ENCODE assay signal across 8 cellular contexts in genomic region chr22:41445171-41446056, GRCh38. TPM values are rescaled to one million over a fixed set of nuclear protein-coding genes. Genes with fewer than 3 reads are reported as not detected.
DNase-seq lines count a peak whose midpoint lies in the region; ATAC-seq and TF ChIP-seq lines count a peak whose summit lies in the region.

No MANE protein-coding gene starts in this region.

- peaks cover 44 to 54% (median 49%) of the 10 kb centered on the region in 10 experiments for H3K4me1 ChIP-seq in BLaER1 treated with 17β-estradiol and CSF1 and Interleukin-3, amounts not matched to agents 10 nM and 100 nM

- TF ChIP-seq POLR2A in lower leg skin (IDR thresholded peaks at IDR 0.05) = no peak

- ATAC-seq in HG02884 (IDR thresholded peaks at IDR 0.05; ENCODE audit: unreplicated experiment) = no peak

- peak overlapping the region; percentile 81 to 100 (median 96) for H3K4me2 ChIP-seq in BLaER1 treated with 17β-estradiol and CSF1 and Interleukin-3, amounts not matched to agents 10 nM and 100 nM
- H3K4me2 ChIP-seq in SU-DHL-6 (ENCODE audit: low read depth, low read length, poor library complexity, severe bottlenecking) = peak overlapping the region; percentile 99

- H3K9me3 ChIP-seq in BLaER1 treated with 17β-estradiol and CSF1 and Interleukin-3, amounts not matched to agents 10 nM and 100 nM (replicated peaks in 1 of 11) = no peaks in the 10 kb centered on the region
- H3K9me3 ChIP-seq in SU-DHL-6 (ENCODE audit: insufficient read depth, low read length) = no peaks in the 10 kb centered on the region

- H2AFZ ChIP-seq in SU-DHL-6 (ENCODE audit: low read depth, low read length, severe bottlenecking) = no peak overlapping the region

- peaks cover 26 to 37% (median 35%) of the 10 kb centered on the region in 11 experiments for H3K36me3 ChIP-seq in BLaER1 treated with 17β-estradiol and CSF1 and Interleukin-3, amounts not matched to agents 10 nM and 100 nM
- H3K36me3 ChIP-seq in SU-DHL-6 (ENCODE audit: low read length) = no peaks in the 10 kb centered on the region

- peaks cover 41% of the 10 kb centered on the region for H3F3A ChIP-seq in SU-DHL-6 (ENCODE audit: insufficient read depth)

- peak overlapping the region; percentile 88 to 99 (median 96) for H3K4me3 ChIP-seq in BLaER1 treated with 17β-estradiol and CSF1 and Interleukin-3, amounts not matched to agents 10 nM and 100 nM
- H3K4me3 ChIP-seq in HFF-Myc (replicated peaks; ENCODE audit: low read depth, low read length) = peak overlapping the region; percentile 98
- H3K4me3 ChIP-seq in SU-DHL-6 (ENCODE audit: insufficient read depth, low read length, poor library complexity, severe bottlenecking) = peak overlapping the region; percentile 98
- H3K4me3 ChIP-seq in lower leg skin (ENCODE audit: low read depth, poor library complexity, severe bottlenecking) = peak overlapping the region; percentile 97

- peak overlapping the region; percentile 89 to 98 (median 95) for H3K27ac ChIP-seq in BLaER1 treated with 17β-estradiol and CSF1 and Interleukin-3, amounts not matched to agents 10 nM and 100 nM
- H3K27ac ChIP-seq in SU-DHL-6 (ENCODE audit: low read depth, low read length) = peak overlapping the region; percentile 92
- H3K27ac ChIP-seq in substantia nigra (ENCODE audit: low read depth, low read length, poor library complexity, severe bottlenecking) = peak overlapping the region; percentile 97

- H3K27me3 ChIP-seq in BLaER1 treated with 17β-estradiol and CSF1 and Interleukin-3, amounts not matched to agents 10 nM and 100 nM = no peaks in the 10 kb centered on the region
- no peaks in the 10 kb centered on the region for H3K27me3 ChIP-seq in SU-DHL-6 (ENCODE audit: low read length)

- no peak for DNase-seq in HFF-Myc (ENCODE audit: extremely low read depth, low read depth)
- peak; percentile 37 for DNase-seq in central memory CD4-positive, alpha-beta T cell
- peak in 1 of 2 donors; percentile 27 for DNase-seq in lower leg skin (ENCODE audit: low spot score in 2 of 2)
- peak in 9 of 49 donors; percentile 14 to 69 (median 40) for DNase-seq in substantia nigra (lab: John Stamatoyannopoulos, UW)
- no peak for DNase-seq in OCI-M2 (lab: John Stamatoyannopoulos, UW; ENCODE audit: unreplicated experiment)

- H4K20me1 ChIP-seq in BLaER1 treated with 17β-estradiol and CSF1 and Interleukin-3, amounts not matched to agents 10 nM and 100 nM = peaks cover 33 to 57% (median 53%) of the 10 kb centered on the region in 11 experiments; a peak in 21 of 22 replicates
- H4K20me1 ChIP-seq in SU-DHL-6 (ENCODE audit: low read depth, low read length) = no peaks in the 10 kb centered on the region

- TF ChIP-seq CTCF in HFF-Myc (IDR thresholded peaks at IDR 0.05; ENCODE audit: low read depth, low read length, missing control alignments) = no peak
- no peak for TF ChIP-seq CTCF in SU-DHL-6 (IDR thresholded peaks at IDR 0.05; ENCODE audit: insufficient read depth, low read length, poor library complexity, severe bottlenecking)
- TF ChIP-seq CTCF in lower leg skin (IDR thresholded peaks at IDR 0.05) = no peak

- WGBS in lower leg skin, 2 donors = 0 to 1% methylated on average over 20 of the region's 20 CpGs

- H3K9me2 ChIP-seq in SU-DHL-6 (replicated peaks; ENCODE audit: insufficient read depth, low read length) = no peaks in the 10 kb centered on the region

- intact Hi-C loops in lower leg skin (cut with DNase I; ENCODE audit: low total_unique reads) = no loop called here

- peaks cover 61% of the 10 kb centered on the region for H3K79me2 ChIP-seq in SU-DHL-6 (ENCODE audit: insufficient read depth, low read length)

- peak overlapping the region; percentile 90 to 99 (median 95) for H3K9ac ChIP-seq in BLaER1 treated with 17β-estradiol and CSF1 and Interleukin-3, amounts not matched to agents 10 nM and 100 nM
- peak overlapping the region; percentile 92 for H3K9ac ChIP-seq in SU-DHL-6 (ENCODE audit: low read length)

RNA-seq across cellular contexts. Expression of gene TOB2, which starts 1.2 kb away (rescaled TPM):
- 10 to 100 TPM; 31.5 to 45.9 (median 37.9) TPM for total RNA-seq in lower leg skin

RNA-seq across cellular contexts. Expression of gene PHF5A, which starts 23.1 kb away (rescaled TPM):
- 10 to 100 TPM; 44.1 to 51.9 (median 45.4) TPM for total RNA-seq in lower leg skin

RNA-seq across cellular contexts. Expression of gene ACO2, which starts 23.5 kb away (rescaled TPM):
- 100 to 1,000 TPM in 1 of 4 donors, 10 to 100 TPM in 3; 64.0 to 103 (median 83.1) TPM for total RNA-seq in lower leg skin
